ENCODE assay signal across 8 cellular contexts in genomic region chr5:66306105-66306843, GRCh38.
DNase-seq lines count a peak whose midpoint lies in the region; ATAC-seq and TF ChIP-seq lines count a peak whose summit lies in the region.

No MANE protein-coding gene starts in this region.

- intact Hi-C loops in CD8-positive, alpha-beta T cell (cut with DNase I, micrococcal nuclease): loop anchor here (5.0 to 10.0 kb wide), 2 partner anchors 134 to 551 kb away; no protein-coding TSS in a partner anchor
- intact Hi-C loops in sciatic nerve (cut with DNase I): loop anchor here (10.0 kb wide), 1 partner anchor 459 kb away; no protein-coding TSS in a partner anchor

- H3K4me3 ChIP-seq in CD8-positive, alpha-beta T cell (ENCODE audit: low read depth, low read length): no peak overlapping the region
- H3K4me3 ChIP-seq in OCI-LY3 (ENCODE audit: low read length): no peak overlapping the region
- H3K4me3 ChIP-seq in astrocyte of the cerebellum (ENCODE audit: low read depth, low read length): no peak overlapping the region
- H3K4me3 ChIP-seq in hepatocyte: no peak overlapping the region

- H3K9me2 ChIP-seq in hepatocyte (replicated peaks; ENCODE audit: insufficient read depth): no peaks in the 10 kb centered on the region

- POLR2A ChIA-PET in CD8-positive, alpha-beta T cell (lab: Charles Lee): no interaction called here

- WGBS in hepatocyte (ENCODE audit: low lambda C conversion rate, missing lambda C conversion rate): 37% methylated on average over 9 of the region's 9 CpGs

- no peaks in the 10 kb centered on the region for H3K36me3 ChIP-seq in CD8-positive, alpha-beta T cell (ENCODE audit: insufficient read depth, low read length)
- H3K36me3 ChIP-seq in OCI-LY3 (replicated peaks; ENCODE audit: low read depth, low read length) (no peaks in the 10 kb centered on the region), hepatocyte (replicated peaks; ENCODE audit: insufficient read depth, low read depth) (no peaks in the 10 kb centered on the region)

- no peaks in the 10 kb centered on the region for H3K9me3 ChIP-seq in CD8-positive, alpha-beta T cell (ENCODE audit: low read length)
- H3K9me3 ChIP-seq in OCI-LY3 (ENCODE audit: insufficient read depth, low read length) (no peaks in the 10 kb centered on the region), hepatocyte (ENCODE audit: low read depth) (no peaks in the 10 kb centered on the region)

- H3K27ac Mint-ChIP-seq in CD8-positive, alpha-beta T cell: no peak overlapping the region

- peaks cover 3% of the 10 kb centered on the region for H3K4me1 Mint-ChIP-seq in CD8-positive, alpha-beta T cell (ENCODE audit: low read depth)

- H3K4me2 ChIP-seq in OCI-LY3 (ENCODE audit: low read length): peak overlapping the region; percentile 39
- no peak overlapping the region for H3K4me2 ChIP-seq in hepatocyte

- H3K4me3 Mint-ChIP-seq in CD8-positive, alpha-beta T cell: no peak overlapping the region

- no peak for TF ChIP-seq POLR2A in GM18505 (IDR thresholded peaks at IDR 0.05; ENCODE audit: borderline replicate concordance, extremely low read depth, insufficient read depth, insufficient read length)

- H3K27me3 Mint-ChIP-seq in CD8-positive, alpha-beta T cell (ENCODE audit: low read depth): peaks cover 6% of the 10 kb centered on the region

- H2AFZ ChIP-seq in OCI-LY3 (ENCODE audit: low read depth, low read length): no peak overlapping the region
- H2AFZ ChIP-seq in hepatocyte: no peak overlapping the region

- no peak overlapping the region for H3K9ac ChIP-seq in OCI-LY3 (ENCODE audit: low read length)

- CTCF ChIA-PET in CD8-positive, alpha-beta T cell (lab: Charles Lee): interaction anchor here (0.6 to 4.1 kb wide), 22 partner anchors 10 to 561 kb away, joined by 3 to 23 read pairs (median 4); no protein-coding TSS in a partner anchor

- no peaks in the 10 kb centered on the region for H3K36me3 Mint-ChIP-seq in CD8-positive, alpha-beta T cell

- TF ChIP-seq CTCF in CD8-positive, alpha-beta T cell (IDR thresholded peaks at IDR 0.05): peak; percentile 71
- TF ChIP-seq CTCF in OCI-LY3 (IDR thresholded peaks at IDR 0.05; ENCODE audit: low read depth, low read length): peak; percentile 66
- peak; percentile 98 for TF ChIP-seq CTCF in astrocyte of the cerebellum (IDR thresholded peaks at IDR 0.05; ENCODE audit: low read depth, low read length, missing control alignments)
- peak; percentile 75 for TF ChIP-seq CTCF in hepatocyte (IDR thresholded peaks at IDR 0.05; ENCODE audit: poor library complexity)

- no peak overlapping the region for H3K27ac ChIP-seq in CD8-positive, alpha-beta T cell (ENCODE audit: low read depth, low read length)
- H3K27ac ChIP-seq in OCI-LY3 (ENCODE audit: low read length) (no peak overlapping the region), hepatocyte (no peak overlapping the region)

- in situ Hi-C loops in astrocyte of the cerebellum (cut with HindIII; ENCODE audit: low sequenced_read_pairs): loop anchor here (10.0 kb wide), 1 partner anchor 459 kb away; no protein-coding TSS in a partner anchor

- DNase-seq in CD8-positive, alpha-beta T cell: peak in 3 of 7 experiments; percentile 16 to 50 (median 16)
- peak; percentile 44 for DNase-seq in GM19240 (ENCODE audit: insufficient read length, low spot score)
- DNase-seq in HuH-7.5 (ENCODE audit: low spot score): peak; percentile 65
- peak; percentile 63 for DNase-seq in astrocyte of the cerebellum (ENCODE audit: low read depth)
- peak; percentile 82 for DNase-seq in hepatocyte (ENCODE audit: low spot score)
- DNase-seq in sciatic nerve (ENCODE audit: low spot score): no peak

- H3K27me3 ChIP-seq in CD8-positive, alpha-beta T cell (ENCODE audit: insufficient read depth, low read length): no peaks in the 10 kb centered on the region
- H3K27me3 ChIP-seq in OCI-LY3 (ENCODE audit: low read depth, low read length) (peaks cover 9% of the 10 kb centered on the region; the same call in 1 of the 2 replicates), hepatocyte (no peaks in the 10 kb centered on the region)

- H3K4me1 ChIP-seq in CD8-positive, alpha-beta T cell (ENCODE audit: insufficient read depth, low read length): no peaks in the 10 kb centered on the region
- H3K4me1 ChIP-seq in OCI-LY3 (ENCODE audit: low read length): no peaks in the 10 kb centered on the region
- H3K4me1 ChIP-seq in hepatocyte (ENCODE audit: insufficient read depth): no peaks in the 10 kb centered on the region

- no peaks in the 10 kb centered on the region for H4K20me1 ChIP-seq in OCI-LY3 (ENCODE audit: insufficient read depth, low read length)
- H4K20me1 ChIP-seq in hepatocyte (ENCODE audit: insufficient read depth, poor library complexity, severe bottlenecking): no peaks in the 10 kb centered on the region

- no peaks in the 10 kb centered on the region for H3K79me2 ChIP-seq in OCI-LY3 (ENCODE audit: low read length)
- no peaks in the 10 kb centered on the region for H3K79me2 ChIP-seq in hepatocyte

- no peaks in the 10 kb centered on the region for H3K9me3 Mint-ChIP-seq in CD8-positive, alpha-beta T cell

- ATAC-seq in CD8-positive, alpha-beta T cell: peak; percentile 57
- peak; percentile 87 for ATAC-seq in sciatic nerve
- ATAC-seq in GM18505 (IDR thresholded peaks at IDR 0.05; ENCODE audit: unreplicated experiment): no peak
